8 cellular contexts compared by ENCODE assay signal in genomic region chr2:95346236-95346737, GRCh38. TPM values are rescaled to one million over a fixed set of nuclear protein-coding genes. Genes with fewer than 3 reads are reported as not detected.
DNase-seq lines count a peak whose midpoint lies in the region.

No MANE protein-coding gene starts in this region.

- H3K4me1 ChIP-seq in effector memory CD4-positive, alpha-beta T cell (ENCODE audit: control insufficient read depth, insufficient read depth, low read length, poor library complexity, severe bottlenecking) = peaks cover 4% of the 10 kb centered on the region

- peaks cover 15% of the 10 kb centered on the region for H3K27me3 ChIP-seq in effector memory CD4-positive, alpha-beta T cell (replicated peaks; ENCODE audit: control insufficient read depth, insufficient read depth, low read length, poor library complexity, severe bottlenecking)

- no peaks in the 10 kb centered on the region for H3K9me3 ChIP-seq in effector memory CD4-positive, alpha-beta T cell (ENCODE audit: control insufficient read depth, low read length)

- DNase-seq in NCI-H2227 (lab: John Stamatoyannopoulos, UW; ENCODE audit: unreplicated experiment) (peak; percentile 49), NCI-H2227 treated with DMSO at 0.1 percent for 48 hours (lab: John Stamatoyannopoulos, UW) (no peak), NCI-H2196 (lab: John Stamatoyannopoulos, UW; ENCODE audit: unreplicated experiment) (peak; percentile 63), lung microvascular endothelial cell (ENCODE audit: low read depth in 2 of 2) (peak; percentile 25 to 48), DMS114 treated with DMSO at 0.1 percent for 48 hours (lab: John Stamatoyannopoulos, UW; ENCODE audit: unreplicated experiment) (no peak), cerebellar cortex (ENCODE audit: low spot score) (no peak), activated T-cell treated with anti-CD3 and anti-CD28 coated beads for 4 hours (no peak)
- DNase-seq in effector memory CD4-positive, alpha-beta T cell = no peak

- H3K27ac ChIP-seq in effector memory CD4-positive, alpha-beta T cell (ENCODE audit: insufficient read depth, low read length, poor library complexity, severe bottlenecking) = no peak overlapping the region

- peak overlapping the region; percentile 35 for H3K4me3 ChIP-seq in effector memory CD4-positive, alpha-beta T cell (ENCODE audit: insufficient read depth, low read depth, low read length, poor library complexity, severe bottlenecking)

- H3K36me3 ChIP-seq in effector memory CD4-positive, alpha-beta T cell (ENCODE audit: control insufficient read depth, insufficient read depth, low read length) = no peaks in the 10 kb centered on the region

RNA-seq across cellular contexts. Expression of gene KCNIP3, which starts 49.1 kb away (rescaled TPM):
- under 0.01 TPM in 1 of 2 replicates, not detected in the other for total RNA-seq in lung microvascular endothelial cell

RNA-seq across cellular contexts. Expression of gene FAHD2A, which starts 56.2 kb away (rescaled TPM):
- total RNA-seq in lung microvascular endothelial cell = 15.9 and 19.8 TPM in 2 replicates

Comparison
In these comparisons a context has a peak if more than half of its experiments do, and no peak if none do; other contexts are left out.
1. DNase-seq: peak in NCI-H2227 (single experiment), NCI-H2196 (single experiment) and lung microvascular endothelial cell (2 of 2); none in NCI-H2227 treated with DMSO at 0.1 percent for 48 hours (single experiment), effector memory CD4-positive, alpha-beta T cell (0 of 3), DMS114 treated with DMSO at 0.1 percent for 48 hours (single experiment), cerebellar cortex (single experiment) and activated T-cell treated with anti-CD3 and anti-CD28 coated beads for 4 hours (single experiment).